In genomic region chr6:170459451-170459850, GRCh38 we compare ENCODE assay signal across 8 cellular contexts.
A peak's percentile ranks its signal among the peaks of the same experiment; 100 is the strongest.
DNase-seq lines count a peak whose midpoint lies in the region; ATAC-seq, FAIRE-seq and TF ChIP-seq lines count a peak whose summit lies in the region.

No MANE protein-coding gene starts in this region.

- peaks cover 6 to 10% of the 10 kb centered on the region in 2 donors for H3K27me3 Mint-ChIP-seq in CD4-positive, alpha-beta memory T cell
- H3K27me3 Mint-ChIP-seq in activated naive CD4-positive, alpha-beta T cell treated with anti-CD3 and anti-CD28 coated beads, Interleukin-2, amount 50 U/mL, for 24 hours = peaks cover 4% of the 10 kb centered on the region
- peaks cover 0 to 7% (median 6%) of the 10 kb centered on the region in 5 donors for H3K27me3 Mint-ChIP-seq in naive thymus-derived CD8-positive, alpha-beta T cell
- H3K27me3 Mint-ChIP-seq in CD4-positive, alpha-beta T cell = peaks cover 9% of the 10 kb centered on the region

- peaks cover 0 to 2% (median 0%) of the 10 kb centered on the region in 8 donors for H3K9me3 Mint-ChIP-seq in CD4-positive, alpha-beta memory T cell
- H3K9me3 Mint-ChIP-seq in activated naive CD4-positive, alpha-beta T cell treated with anti-CD3 and anti-CD28 coated beads, Interleukin-2, amount 50 U/mL, for 24 hours = no peaks in the 10 kb centered on the region
- no peaks in the 10 kb centered on the region for H3K9me3 Mint-ChIP-seq in naive thymus-derived CD8-positive, alpha-beta T cell
- H3K9me3 Mint-ChIP-seq in CD4-positive, alpha-beta T cell = no peaks in the 10 kb centered on the region

- intact Hi-C loops in CD4-positive, alpha-beta memory T cell (cut with micrococcal nuclease) = no loop called here
- intact Hi-C loops in CD4-positive, alpha-beta T cell (cut with DNase I, micrococcal nuclease) = no loop called here

- no peak for TF ChIP-seq POLR2A in GM12892 (IDR thresholded peaks at IDR 0.05; ENCODE audit: low read depth, low read length)

- H3K27me3 ChIP-seq in CD4-positive, alpha-beta memory T cell (ENCODE audit: insufficient read depth, low read length) = no peaks in the 10 kb centered on the region
- peaks cover 12% of the 10 kb centered on the region for H3K27me3 ChIP-seq in CD4-positive, alpha-beta T cell (ENCODE audit: control insufficient read depth, insufficient read depth, low read length)

- TF ChIP-seq CTCF in CD4-positive, alpha-beta T cell (IDR thresholded peaks at IDR 0.05) = no peak

- no peak for DNase-seq in CD4-positive, alpha-beta memory T cell
- no peak for DNase-seq in naive thymus-derived CD8-positive, alpha-beta T cell
- DNase-seq in GM12892 (ENCODE audit: insufficient read length) = no peak
- no peak for DNase-seq in CD4-positive, alpha-beta T cell

- H3K36me3 ChIP-seq in CD4-positive, alpha-beta memory T cell (ENCODE audit: insufficient read depth, low read length) = no peaks in the 10 kb centered on the region

- no peaks in the 10 kb centered on the region for H3K9me3 ChIP-seq in CD4-positive, alpha-beta memory T cell (ENCODE audit: control insufficient read depth in 1 of 2, low read length in 2 of 2)
- no peaks in the 10 kb centered on the region for H3K9me3 ChIP-seq in CD4-positive, alpha-beta T cell (ENCODE audit: control insufficient read depth, low read length)

- H3K36me3 Mint-ChIP-seq in CD4-positive, alpha-beta memory T cell = no peaks in the 10 kb centered on the region
- no peaks in the 10 kb centered on the region for H3K36me3 Mint-ChIP-seq in activated naive CD4-positive, alpha-beta T cell treated with anti-CD3 and anti-CD28 coated beads, Interleukin-2, amount 50 U/mL, for 24 hours
- H3K36me3 Mint-ChIP-seq in naive thymus-derived CD8-positive, alpha-beta T cell = no peaks in the 10 kb centered on the region
- no peaks in the 10 kb centered on the region for H3K36me3 Mint-ChIP-seq in CD4-positive, alpha-beta T cell (ENCODE audit: low read depth)

- H3K27ac ChIP-seq in CD4-positive, alpha-beta memory T cell (ENCODE audit: low read depth, low read length) = no peak overlapping the region
- no peak overlapping the region for H3K27ac ChIP-seq in CD4-positive, alpha-beta T cell (ENCODE audit: low read depth, low read length)

- H3K27ac Mint-ChIP-seq in CD4-positive, alpha-beta memory T cell = no peak overlapping the region
- no peak overlapping the region for H3K27ac Mint-ChIP-seq in activated naive CD4-positive, alpha-beta T cell treated with anti-CD3 and anti-CD28 coated beads, Interleukin-2, amount 50 U/mL, for 24 hours
- peak overlapping the region in 6 of 10 donors; percentile 7 to 84 (median 36) for H3K27ac Mint-ChIP-seq in naive thymus-derived CD8-positive, alpha-beta T cell
- H3K27ac Mint-ChIP-seq in CD4-positive, alpha-beta T cell = no peak overlapping the region

- peak overlapping the region in 7 of 8 donors; percentile 28 to 68 (median 55) for H3K4me3 Mint-ChIP-seq in CD4-positive, alpha-beta memory T cell
- H3K4me3 Mint-ChIP-seq in activated naive CD4-positive, alpha-beta T cell treated with anti-CD3 and anti-CD28 coated beads, Interleukin-2, amount 50 U/mL, for 24 hours = peak overlapping the region; percentile 63
- H3K4me3 Mint-ChIP-seq in naive thymus-derived CD8-positive, alpha-beta T cell = peak overlapping the region; percentile 40 to 79 (median 69)
- no peak overlapping the region for H3K4me3 Mint-ChIP-seq in CD4-positive, alpha-beta T cell

- POLR2A ChIA-PET in CD4-positive, alpha-beta memory T cell (lab: Charles Lee; ENCODE audit: partially characterized antibody) = no interaction called here
- POLR2A ChIA-PET in naive thymus-derived CD8-positive, alpha-beta T cell (lab: Charles Lee) = no interaction called here
- POLR2A ChIA-PET in CD4-positive, alpha-beta T cell (lab: Charles Lee) = no interaction called here

- no peak for FAIRE-seq in GM12892 (lab: Jason Lieb, UNC)

- H3K4me1 ChIP-seq in CD4-positive, alpha-beta memory T cell (ENCODE audit: insufficient read depth, low read length) = no peaks in the 10 kb centered on the region

- ATAC-seq in GM19351 (IDR thresholded peaks at IDR 0.05; ENCODE audit: unreplicated experiment) = peak; percentile 85
- ATAC-seq in HG03520 (IDR thresholded peaks at IDR 0.05; ENCODE audit: unreplicated experiment) = peak; percentile 88
- peak in 1 of 2 donors; percentile 10 for ATAC-seq in naive thymus-derived CD8-positive, alpha-beta T cell
- ATAC-seq in GM18520 (IDR thresholded peaks at IDR 0.05; ENCODE audit: unreplicated experiment) = no peak
- no peak for ATAC-seq in CD4-positive, alpha-beta T cell (ENCODE audit: poor library complexity)

- no peak overlapping the region for H3K4me3 ChIP-seq in CD4-positive, alpha-beta memory T cell (ENCODE audit: low read length in 2 of 2)

- H3K4me1 Mint-ChIP-seq in CD4-positive, alpha-beta memory T cell = peaks cover 4 to 10% (median 6%) of the 10 kb centered on the region in 4 donors
- H3K4me1 Mint-ChIP-seq in activated naive CD4-positive, alpha-beta T cell treated with anti-CD3 and anti-CD28 coated beads, Interleukin-2, amount 50 U/mL, for 24 hours = peaks cover 16% of the 10 kb centered on the region
- H3K4me1 Mint-ChIP-seq in naive thymus-derived CD8-positive, alpha-beta T cell = peaks cover 23 to 45% (median 41%) of the 10 kb centered on the region in 4 donors
- H3K4me1 Mint-ChIP-seq in CD4-positive, alpha-beta T cell (ENCODE audit: low read depth) = peaks cover 8% of the 10 kb centered on the region

- CTCF ChIA-PET in CD4-positive, alpha-beta memory T cell (lab: Charles Lee; ENCODE audit: partially characterized antibody) = no interaction called here
- CTCF ChIA-PET in CD4-positive, alpha-beta T cell (lab: Charles Lee) = no interaction called here

Comparison
In these comparisons a context has a peak if more than half of its experiments do, and no peak if none do; other contexts are left out.
1. H3K27ac Mint-ChIP-seq: peak in naive thymus-derived CD8-positive, alpha-beta T cell (6 of 10); none in CD4-positive, alpha-beta memory T cell (0 of 7), activated naive CD4-positive, alpha-beta T cell treated with anti-CD3 and anti-CD28 coated beads, Interleukin-2, amount 50 U/mL, for 24 hours (single experiment) and CD4-positive, alpha-beta T cell (single experiment).
2. ATAC-seq: peak in GM19351 (single experiment) and HG03520 (single experiment); none in GM18520 (single experiment) and CD4-positive, alpha-beta T cell (single experiment).